Comparison of ENCODE assay signal across 1 cellular context in the genomic region with DNA sequence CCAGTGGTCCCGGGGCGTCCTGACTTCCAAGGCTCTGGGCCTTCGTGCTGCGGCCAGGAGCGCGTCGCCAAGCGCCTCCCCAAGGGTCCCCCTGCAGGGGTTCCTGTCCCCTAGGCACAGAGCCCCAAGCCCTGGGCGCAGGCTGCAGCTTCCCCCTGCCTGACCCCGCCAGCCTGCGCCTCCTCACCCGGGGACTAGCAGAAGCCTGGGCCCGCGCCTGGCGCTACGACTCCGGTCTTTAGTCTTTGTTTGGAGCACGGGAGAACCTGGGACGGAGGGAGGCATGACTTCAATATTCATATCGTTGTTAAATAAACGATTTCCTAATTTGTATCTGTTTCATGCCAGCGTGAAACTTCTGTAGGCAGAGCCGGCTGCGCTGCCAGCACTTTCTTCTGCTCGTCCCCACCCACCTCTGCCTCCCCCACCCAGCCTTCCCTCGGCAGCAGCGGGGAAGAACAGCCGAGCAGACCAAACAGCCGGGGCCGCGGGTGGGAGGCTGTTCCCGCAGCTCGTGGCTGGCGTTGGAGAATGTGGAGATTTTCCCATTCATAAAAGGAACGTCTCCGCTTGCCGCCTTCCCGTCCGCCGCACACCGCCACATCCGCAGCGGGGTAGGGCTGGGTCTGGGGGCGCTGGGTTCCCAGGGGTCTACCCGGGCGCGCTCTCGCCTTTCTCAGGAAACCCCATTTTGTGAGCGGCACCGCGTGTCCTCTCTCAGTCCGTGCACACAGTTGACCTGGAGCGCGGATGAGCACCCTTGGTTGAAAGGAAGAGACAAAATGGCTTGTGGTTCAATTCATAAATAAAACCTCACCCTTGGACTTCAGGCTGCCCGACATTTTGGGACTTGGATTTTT.
TF ChIP-seq lines count a peak whose summit lies in the region.

No MANE protein-coding gene starts in this region.

TF ChIP-seq in HEK293, 187 proteins besides CTCF, POLR2A, EP300 and RAD21 (continued from another document):
- TF ChIP-seq, protein P1, sequence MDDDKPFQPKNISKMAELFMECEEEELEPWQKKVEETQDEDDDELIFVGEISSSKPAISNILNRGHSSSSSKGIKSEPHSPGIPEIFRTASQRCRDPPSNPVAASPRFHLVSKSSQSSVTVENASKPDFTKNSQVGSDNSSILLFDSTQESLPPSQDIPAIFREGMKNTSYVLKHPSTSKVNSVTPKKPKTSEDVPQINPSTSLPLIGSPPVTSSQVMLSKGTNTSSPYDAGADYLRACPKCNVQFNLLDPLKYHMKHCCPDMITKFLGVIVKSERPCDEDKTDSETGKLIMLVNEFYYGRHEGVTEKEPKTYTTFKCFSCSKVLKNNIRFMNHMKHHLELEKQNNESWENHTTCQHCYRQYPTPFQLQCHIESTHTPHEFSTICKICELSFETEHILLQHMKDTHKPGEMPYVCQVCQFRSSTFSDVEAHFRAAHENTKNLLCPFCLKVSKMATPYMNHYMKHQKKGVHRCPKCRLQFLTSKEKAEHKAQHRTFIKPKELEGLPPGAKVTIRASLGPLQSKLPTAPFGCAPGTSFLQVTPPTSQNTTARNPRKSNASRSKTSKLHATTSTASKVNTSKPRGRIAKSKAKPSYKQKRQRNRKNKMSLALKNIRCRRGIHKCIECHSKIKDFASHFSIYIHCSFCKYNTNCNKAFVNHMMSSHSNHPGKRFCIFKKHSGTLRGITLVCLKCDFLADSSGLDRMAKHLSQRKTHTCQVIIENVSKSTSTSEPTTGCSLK (tag by site-specific recombination; IDR thresholded peaks at IDR 0.05), result no peak
- TF ChIP-seq, protein P2, sequence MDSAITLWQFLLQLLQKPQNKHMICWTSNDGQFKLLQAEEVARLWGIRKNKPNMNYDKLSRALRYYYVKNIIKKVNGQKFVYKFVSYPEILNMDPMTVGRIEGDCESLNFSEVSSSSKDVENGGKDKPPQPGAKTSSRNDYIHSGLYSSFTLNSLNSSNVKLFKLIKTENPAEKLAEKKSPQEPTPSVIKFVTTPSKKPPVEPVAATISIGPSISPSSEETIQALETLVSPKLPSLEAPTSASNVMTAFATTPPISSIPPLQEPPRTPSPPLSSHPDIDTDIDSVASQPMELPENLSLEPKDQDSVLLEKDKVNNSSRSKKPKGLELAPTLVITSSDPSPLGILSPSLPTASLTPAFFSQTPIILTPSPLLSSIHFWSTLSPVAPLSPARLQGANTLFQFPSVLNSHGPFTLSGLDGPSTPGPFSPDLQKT (IDR thresholded peaks at IDR 0.05; ENCODE audit: borderline replicate concordance, low read depth, low read length), result no peak
- TF ChIP-seq ZNF239 (tag by site-specific recombination; IDR thresholded peaks at IDR 0.05), result no peak
- TF ChIP-seq ZNF416 (tag by site-specific recombination; IDR thresholded peaks at IDR 0.05), result no peak
- TF ChIP-seq BCL11A (tag by site-specific recombination; IDR thresholded peaks at IDR 0.05; ENCODE audit: low read depth), result no peak
